Comparison of ENCODE assay signal across 23 cellular contexts in genomic region chr14:60634153-60634552, GRCh38. TPM values are rescaled to one million over a fixed set of nuclear protein-coding genes. Genes with fewer than 3 reads are reported as not detected.
"Had no signal": no experiment of that assay in that cellular context is flagged by ENCODE, and none has a peak within 500 bp of the region (broad histone marks: within the 10 kb centered on the region; RNA-seq: fewer than 3 reads in every experiment).

No MANE protein-coding gene starts in this region.

- H3K4me3 ChIP-seq: colonic mucosa, heart right ventricle, ovary, prostate gland, right lobe of liver, spleen, stomach had no signal

- H3K4me3 Mint-ChIP-seq: endodermal cell; naive thymus-derived CD4-positive, alpha-beta T cell; stimulated activated memory B cell treated with anti-CD40 and anti-IgM and Interleukin-4, amounts not matched to agents 10 μg/mL and 1 μg/mL and 100 μg/mL, for 72 hours had no signal

- H3K36me3 Mint-ChIP-seq: naive thymus-derived CD4-positive, alpha-beta T cell; stimulated activated memory B cell treated with anti-CD40 and anti-IgM and Interleukin-4, amounts not matched to agents 10 μg/mL and 1 μg/mL and 100 μg/mL, for 72 hours had no signal

- DNase-seq: cerebellar nuclear complex; colonic mucosa; effector CD4-positive, alpha-beta T cell; endodermal cell; erythroblast; heart right ventricle; hypothalamus; kidney glomerular epithelial cell; naive thymus-derived CD4-positive, alpha-beta T cell; ovary; retina; right lobe of liver; spleen; stimulated activated CD4-positive, alpha-beta T cell treated with anti-CD3 and anti-CD28 coated beads, Interleukin-15, amount 100 ng/mL, for 24 hours; stimulated activated CD4-positive, alpha-beta T cell treated with anti-CD3 and anti-CD28 coated beads, Interleukin-1b, Interleukin-23, amount 100 ng/mL, for 48 hours; stimulated activated CD4-positive, alpha-beta T cell treated with anti-CD3 and anti-CD28 coated beads, Interleukin-4, amount 100 ng/mL, for 24 hours; stomach; trophoblast cell had no signal

- H3K4me1 ChIP-seq: colonic mucosa had no signal

- ATAC-seq: heart right ventricle; naive thymus-derived CD4-positive, alpha-beta T cell; right lobe of liver; stimulated activated memory B cell treated with anti-CD40 and anti-IgM and Interleukin-4, amounts not matched to agents 10 μg/mL and 1 μg/mL and 100 μg/mL, for 72 hours had no signal

- H3K9me3 ChIP-seq: colonic mucosa, heart right ventricle, neutrophil, prostate gland, right lobe of liver, spleen, stomach had no signal

- H3K9me3 Mint-ChIP-seq: endodermal cell; naive thymus-derived CD4-positive, alpha-beta T cell; stimulated activated memory B cell treated with anti-CD40 and anti-IgM and Interleukin-4, amounts not matched to agents 10 μg/mL and 1 μg/mL and 100 μg/mL, for 72 hours had no signal

- H3K27me3 ChIP-seq: ovary had no signal

- H3K36me3 ChIP-seq: colonic mucosa, heart right ventricle, neutrophil, ovary, prostate gland, right lobe of liver, spleen, stomach had no signal

- H3K27ac Mint-ChIP-seq: endodermal cell; naive thymus-derived CD4-positive, alpha-beta T cell; stimulated activated memory B cell treated with anti-CD40 and anti-IgM and Interleukin-4, amounts not matched to agents 10 μg/mL and 1 μg/mL and 100 μg/mL, for 72 hours had no signal

- H3K27ac ChIP-seq: colonic mucosa, heart right ventricle, neutrophil, ovary, prostate gland, right lobe of liver, spleen, stomach had no signal

RNA-seq across cellular contexts. Expression of gene SIX1, which starts 15.1 kb away (rescaled TPM):
- total RNA-seq: colonic mucosa, liver, mononuclear cell, right lobe of liver, spleen had no signal
